Comparison of ENCODE assay signal across 23 cellular contexts in the genomic region with DNA sequence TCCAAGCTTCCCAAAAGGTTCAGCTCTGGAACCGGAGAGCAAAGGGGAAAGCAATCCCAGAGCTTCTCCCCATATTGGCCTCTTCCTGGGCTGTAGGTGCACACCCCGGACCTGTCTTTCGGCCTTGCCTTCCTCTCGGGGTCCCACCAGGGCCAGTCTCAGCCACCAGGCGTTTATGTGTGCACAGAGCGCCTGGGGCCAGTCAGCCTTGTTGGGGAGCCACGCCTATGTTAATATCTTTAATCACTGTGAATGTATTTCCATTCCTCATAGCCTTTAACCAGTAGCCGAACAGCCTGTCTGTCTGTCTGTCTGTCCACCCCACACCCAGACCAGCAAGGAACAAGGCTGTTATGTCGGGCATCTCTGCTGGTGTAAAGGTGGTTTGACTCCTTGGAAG. TPM values are rescaled to one million over a fixed set of nuclear protein-coding genes. Genes with fewer than 3 reads are reported as not detected.
DNase-seq lines count a peak whose midpoint lies in the region; ATAC-seq and TF ChIP-seq lines count a peak whose summit lies in the region.
"Had no signal": no experiment of that assay in that cellular context is flagged by ENCODE, and none has a peak within 500 bp of the region (broad histone marks: within the 10 kb centered on the region; RNA-seq: fewer than 3 reads in every experiment).

No MANE protein-coding gene starts in this region.

- POLR2A ChIA-PET in IMR-90 (lab: Charles Lee; ENCODE audit: unreplicated experiment): no interaction called here

- DNase-seq in IMR-90 (no peak), esophagus squamous epithelium (lab: John Stamatoyannopoulos, UW) (no peak), HuH-7.5 (ENCODE audit: low spot score) (no peak), HT-29 (ENCODE audit: low spot score) (no peak), NCI-H146 (lab: John Stamatoyannopoulos, UW) (no peak)
- no peak for DNase-seq in stimulated activated CD4-positive, alpha-beta T cell treated with anti-CD3 and anti-CD28 coated beads, Interleukin-2, amount 100 ng/mL, for 24 hours
- DNase-seq: AML-193; Calu3; CD8-positive, alpha-beta memory T cell; DMS153; MM.1S; NCI-H1048; NCI-H1417 treated with DMSO at 0.1 percent for 48 hours; NCI-H187 treated with DMSO at 0.1 percent for 48 hours; NCI-H2107; NCI-H446 treated with DMSO at 0.1 percent for 48 hours; PC-3; RPMI8226; SHP77 treated with DMSO at 0.1 percent for 48 hours had no signal

- no peak overlapping the region for H3K4me3 ChIP-seq in IMR-90 (ENCODE audit: insufficient read depth, low read depth, low read length)
- no peak overlapping the region for H3K4me3 ChIP-seq in esophagus squamous epithelium
- no peak overlapping the region for H3K4me3 ChIP-seq in skin epidermis
- H3K4me3 ChIP-seq: K562, SK-N-MC had no signal

- H2BK5ac ChIP-seq in IMR-90 (ENCODE audit: low read depth, low read length, poor library complexity, severe bottlenecking): no peak overlapping the region

- H4K5ac ChIP-seq in IMR-90 (ENCODE audit: low read depth, low read length): no peak overlapping the region

- TF ChIP-seq POLR2A in IMR-90 (IDR thresholded peaks at IDR 0.05; ENCODE audit: low read depth, low read length): no peak
- TF ChIP-seq POLR2A in esophagus squamous epithelium (IDR thresholded peaks at IDR 0.05): no peak

- H2BK15ac ChIP-seq in IMR-90 (ENCODE audit: low read depth, low read length): no peak overlapping the region

- H2AFZ ChIP-seq in IMR-90 (replicated peaks; ENCODE audit: low read length, poor library complexity): no peak overlapping the region

- no TSS peak for BruUV-seq in IMR-90 (replicated peaks; lab: Mats Ljungman, UMichigan)

- H4K8ac ChIP-seq in IMR-90 (ENCODE audit: low read depth in 2 of 2, low read length in 2 of 2): no peak overlapping the region

- H2BK120ac ChIP-seq in IMR-90 (ENCODE audit: low read depth, low read length): no peak overlapping the region

- H3K27ac ChIP-seq in IMR-90 (ENCODE audit: insufficient read depth, low read length) (no peak overlapping the region), esophagus squamous epithelium (peak overlapping the region in 3 of 4 donors; percentile 54 to 69 (median 58)), skin epidermis (peak overlapping the region in 14 of 21 experiments; percentile 9 to 74 (median 53))
- H3K27ac ChIP-seq: SK-N-MC had no signal

- H3K4me2 ChIP-seq in IMR-90 (ENCODE audit: low read depth, low read length): no peak overlapping the region

- H3K27ac Mint-ChIP-seq in brain: peak overlapping the region in 3 of 5 experiments; percentile 10 to 94 (median 79)
- H3K27ac Mint-ChIP-seq: CD8-positive, alpha-beta memory T cell had no signal

- no peak overlapping the region for H3K9ac ChIP-seq in IMR-90 (ENCODE audit: low read depth, low read length)

- no peak overlapping the region for H3K4me3 Mint-ChIP-seq in brain
- H3K4me3 Mint-ChIP-seq: CD8-positive, alpha-beta memory T cell had no signal

- H2AK9ac ChIP-seq in IMR-90 (replicated peaks; ENCODE audit: low read depth, low read length, poor library complexity): peak overlapping the region; percentile 37

- no peaks in the 10 kb centered on the region for H3K9me1 ChIP-seq in IMR-90 (ENCODE audit: insufficient read depth, low read length)

- in situ Hi-C loops in IMR-90 (cut with MboI; ENCODE audit: low sequenced_read_pairs): no loop called here

- no peak overlapping the region for H2BK20ac ChIP-seq in IMR-90 (ENCODE audit: low read depth, low read length)

- H3K36me3 ChIP-seq in IMR-90 (ENCODE audit: control insufficient read depth, insufficient read depth, low read length) (no peaks in the 10 kb centered on the region), esophagus squamous epithelium (peaks cover 0 to 80% (median 8%) of the 10 kb centered on the region in 3 donors)

- no peak overlapping the region for H4K91ac ChIP-seq in IMR-90 (ENCODE audit: insufficient read depth, low read depth, low read length)

- H3K27me3 ChIP-seq in IMR-90 (ENCODE audit: control insufficient read depth, insufficient read depth, low read length): no peaks in the 10 kb centered on the region; the same call in 1 of the 2 replicates
- no peaks in the 10 kb centered on the region for H3K27me3 ChIP-seq in esophagus squamous epithelium

- no CpG with 5 or more reads among the region's 9 CpGs for WGBS in IMR-90 (ENCODE audit: extremely low coverage in 2 of 2, insufficient read length in 1 of 2), 2 experiments
- 54 to 68% methylated on average over 6 to 8 of the region's 9 CpGs for WGBS in esophagus squamous epithelium, 2 donors

- H3K23ac ChIP-seq in IMR-90 (ENCODE audit: low read depth, low read length): no peak overlapping the region

- dilution Hi-C loops in IMR-90 (cut with HindIII; ENCODE audit: low sequenced_read_pairs, unreplicated experiment): no loop called here

- H3K4ac ChIP-seq in IMR-90 (ENCODE audit: low read depth, low read length): no peak overlapping the region

- H3K56ac ChIP-seq in IMR-90 (ENCODE audit: extremely low read depth, insufficient read depth, low read length): no peak overlapping the region

- no peaks in the 10 kb centered on the region for H3K79me1 ChIP-seq in IMR-90 (ENCODE audit: low read depth in 1 of 2, low read length in 2 of 2)

- H3K18ac ChIP-seq in IMR-90 (ENCODE audit: low read depth, low read length): no peak overlapping the region

- H3K9me3 ChIP-seq in IMR-90 (ENCODE audit: control insufficient read depth, insufficient read depth, low read length) (no peaks in the 10 kb centered on the region), esophagus squamous epithelium (no peaks in the 10 kb centered on the region)

- CTCF ChIA-PET in IMR-90 (lab: Yijun Ruan, JAX): no interaction called here

- TF ChIP-seq RAD21 in IMR-90 (IDR thresholded peaks at IDR 0.05; ENCODE audit: low read length): no peak

- H3K14ac ChIP-seq in IMR-90 (replicated peaks; ENCODE audit: low read depth, low read length): no peak overlapping the region

- no peaks in the 10 kb centered on the region for H4K20me1 ChIP-seq in IMR-90 (ENCODE audit: insufficient read depth, low read length)

- H3K4me1 Mint-ChIP-seq in brain: peaks cover 39% of the 10 kb centered on the region
- H3K4me1 Mint-ChIP-seq: CD8-positive, alpha-beta memory T cell had no signal

- intact Hi-C loops in IMR-90 (cut with micrococcal nuclease): no loop called here
- intact Hi-C loops in esophagus squamous epithelium (cut with DNase I): no loop called here

- peaks cover 26% of the 10 kb centered on the region for H3K36me3 Mint-ChIP-seq in brain

- H2AK5ac ChIP-seq in IMR-90 (ENCODE audit: low read depth, low read length): no peak overlapping the region

- peaks cover 0 to 5% (median 0%) of the 10 kb centered on the region in 5 experiments for H3K9me3 Mint-ChIP-seq in brain
- H3K9me3 Mint-ChIP-seq: CD8-positive, alpha-beta memory T cell had no signal

- TF ChIP-seq CTCF in IMR-90 (conservative IDR thresholded peaks at IDR 0.05; ENCODE audit: low read depth, low read length): no peak
- TF ChIP-seq CTCF in brain (conservative IDR thresholded peaks at IDR 0.05): no peak
- no peak for TF ChIP-seq CTCF in esophagus squamous epithelium (IDR thresholded peaks at IDR 0.05)

- peaks cover 3% of the 10 kb centered on the region for H3K27me3 Mint-ChIP-seq in brain

- ATAC-seq in IMR-90 (ENCODE audit: low read depth): no peak
- ATAC-seq: K562, PC-3 had no signal

- no peaks in the 10 kb centered on the region for H3K4me1 ChIP-seq in IMR-90 (ENCODE audit: control insufficient read depth, insufficient read depth, low read length)
- peaks cover 23 to 32% (median 25%) of the 10 kb centered on the region in 3 donors for H3K4me1 ChIP-seq in esophagus squamous epithelium

TF ChIP-seq in IMR-90, 13 proteins besides CTCF, POLR2A, EP300 and RAD21:
- TF ChIP-seq RFX5 (IDR thresholded peaks at IDR 0.05; ENCODE audit: low read depth, low read length) (no peak), NFE2L2 (IDR thresholded peaks at IDR 0.05; ENCODE audit: low read depth, low read length) (no peak), MXI1 (IDR thresholded peaks at IDR 0.05; ENCODE audit: borderline replicate concordance, low read depth, low read length) (no peak)
- TF ChIP-seq, protein P1, sequence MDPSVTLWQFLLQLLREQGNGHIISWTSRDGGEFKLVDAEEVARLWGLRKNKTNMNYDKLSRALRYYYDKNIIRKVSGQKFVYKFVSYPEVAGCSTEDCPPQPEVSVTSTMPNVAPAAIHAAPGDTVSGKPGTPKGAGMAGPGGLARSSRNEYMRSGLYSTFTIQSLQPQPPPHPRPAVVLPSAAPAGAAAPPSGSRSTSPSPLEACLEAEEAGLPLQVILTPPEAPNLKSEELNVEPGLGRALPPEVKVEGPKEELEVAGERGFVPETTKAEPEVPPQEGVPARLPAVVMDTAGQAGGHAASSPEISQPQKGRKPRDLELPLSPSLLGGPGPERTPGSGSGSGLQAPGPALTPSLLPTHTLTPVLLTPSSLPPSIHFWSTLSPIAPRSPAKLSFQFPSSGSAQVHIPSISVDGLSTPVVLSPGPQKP (IDR thresholded peaks at IDR 0.05; ENCODE audit: borderline replicate concordance, low read depth, low read length): no peak
TF ChIP-seq in IMR-90: peak in this region for 0.

RNA-seq across cellular contexts. Expression of gene KCNC4, which starts 18.7 kb away (rescaled TPM):
- 0.18 and 0.28 TPM in 2 replicates for total RNA-seq in IMR-90 (2012; rRNA removed)
- 1.9 and 2.3 TPM in 2 replicates for polyA plus RNA-seq in IMR-90 (2012; rRNA removed)
- polyA plus RNA-seq in IMR-90 (2012; cell fraction: cytosol; rRNA removed): 1.3 and 2.1 TPM in 2 replicates
- polyA plus RNA-seq in IMR-90 (2012; cell fraction: nucleus; rRNA removed; ENCODE audit: low replicate concordance): 2.6 and 5.8 TPM in 2 replicates
- polyA plus RNA-seq in brain (ENCODE audit: insufficient read depth, low read depth, low replicate concordance): 7.4 TPM
- 10 to 100 TPM in 1 of 4 donors, 1 to 10 TPM in 3; 4.2 to 10.9 (median 6.5) TPM for total RNA-seq in esophagus squamous epithelium
- 0.13 and 0.48 TPM in 2 replicates for total RNA-seq in HT-29 (2014; rRNA removed; shearing (Covaris generic))
